Comparison of ENCODE assay signal across 12 cellular contexts in the genomic region with DNA sequence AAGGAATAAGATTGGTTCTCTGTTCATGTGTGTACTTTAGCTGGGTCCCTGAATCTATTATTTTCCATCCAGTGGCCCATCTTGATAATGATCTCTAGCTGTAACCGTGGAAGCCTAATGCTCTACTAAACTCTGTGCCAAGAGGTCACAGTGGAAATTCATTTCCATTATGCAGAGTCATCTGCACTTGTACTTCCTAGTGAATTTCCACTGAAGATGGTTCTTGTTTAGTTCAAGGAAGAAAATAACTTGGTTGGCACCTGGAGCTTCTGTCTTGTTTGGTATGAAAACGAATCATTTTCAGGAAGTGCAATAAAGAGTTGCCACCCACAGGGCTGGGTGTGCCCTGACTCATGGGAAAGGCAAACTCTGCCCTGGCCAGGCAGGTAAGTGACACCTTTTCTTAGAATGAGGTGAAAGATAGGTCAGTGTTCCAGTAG. TPM values are rescaled to one million over a fixed set of nuclear protein-coding genes. Genes with fewer than 3 reads are reported as not detected.
DNase-seq lines count a peak whose midpoint lies in the region; ATAC-seq, FAIRE-seq and TF ChIP-seq lines count a peak whose summit lies in the region.
"Had no signal": no experiment of that assay in that cellular context is flagged by ENCODE, and none has a peak within 500 bp of the region (broad histone marks: within the 10 kb centered on the region; RNA-seq: fewer than 3 reads in every experiment).

No MANE protein-coding gene starts in this region.

- H3K27me3 ChIP-seq in Loucy (ENCODE audit: insufficient read depth, low read length, poor library complexity, severe bottlenecking) (no peaks in the 10 kb centered on the region), astrocyte (ENCODE audit: insufficient read depth, low read length) (no peaks in the 10 kb centered on the region), mucosa of rectum (ENCODE audit: control insufficient read depth in 2 of 2, insufficient read depth in 2 of 2, low read length in 2 of 2) (no peaks in the 10 kb centered on the region), BE2C (no peaks in the 10 kb centered on the region)
- H3K27me3 ChIP-seq: testis had no signal

- no peak overlapping the region for H3K4me3 ChIP-seq in Loucy (ENCODE audit: low read length, poor library complexity, severe bottlenecking)
- no peak overlapping the region for H3K4me3 ChIP-seq in astrocyte (ENCODE audit: insufficient read depth, low read depth, low read length)
- H3K4me3 ChIP-seq in mucosa of rectum (ENCODE audit: low read length in 2 of 2), result peak overlapping the region in 1 of 2 donors; percentile 1
- no peak overlapping the region for H3K4me3 ChIP-seq in BE2C (ENCODE audit: low read depth, low read length)
- H3K4me3 ChIP-seq: testis had no signal

- TF ChIP-seq CTCF in Loucy (conservative IDR thresholded peaks at IDR 0.05; ENCODE audit: low read length) (no peak), astrocyte (IDR thresholded peaks at IDR 0.05; ENCODE audit: insufficient read depth, low read depth, low read length) (no peak), BE2C (IDR thresholded peaks at IDR 0.05; ENCODE audit: low read depth, low read length) (no peak)

- H3F3A ChIP-seq in Loucy (ENCODE audit: low read depth), result no peaks in the 10 kb centered on the region

- no peaks in the 10 kb centered on the region for H3K9me2 ChIP-seq in Loucy (replicated peaks; ENCODE audit: low read depth, low read length)

- no peak overlapping the region for H3K4me3 Mint-ChIP-seq in astrocyte (ENCODE audit: unreplicated experiment)

- H2AFZ ChIP-seq in Loucy (ENCODE audit: low read length), result no peak overlapping the region
- H2AFZ ChIP-seq in astrocyte (ENCODE audit: low read depth, low read length), result no peak overlapping the region

- H3K27ac Mint-ChIP-seq in astrocyte (ENCODE audit: unreplicated experiment), result peak overlapping the region; percentile 80

- no peak for FAIRE-seq in astrocyte (lab: Jason Lieb, UNC)
- FAIRE-seq: HTR-8/SVneo had no signal

- H3K9me3 Mint-ChIP-seq in astrocyte (ENCODE audit: unreplicated experiment), result no peaks in the 10 kb centered on the region

- H3K27me3 Mint-ChIP-seq in astrocyte (ENCODE audit: low read depth, unreplicated experiment), result no peaks in the 10 kb centered on the region

- DNase-seq in CD1c-positive myeloid dendritic cell (ENCODE audit: extremely low spot score), result peak; percentile 56
- DNase-seq in astrocyte (ENCODE audit: low read depth), result no peak
- DNase-seq in midbrain (lab: John Stamatoyannopoulos, UW), result no peak
- DNase-seq in AG08396 (ENCODE audit: low spot score), result no peak
- no peak for DNase-seq in BE2C
- DNase-seq: foreskin fibroblast, retina, testis had no signal

- no peaks in the 10 kb centered on the region for H3K36me3 ChIP-seq in Loucy (ENCODE audit: insufficient read depth, low read length)
- H3K36me3 ChIP-seq in astrocyte (ENCODE audit: insufficient read depth, low read length), result no peaks in the 10 kb centered on the region
- H3K36me3 ChIP-seq in mucosa of rectum (ENCODE audit: control insufficient read depth in 2 of 2, insufficient read depth in 2 of 2, low read length in 2 of 2), result no peaks in the 10 kb centered on the region
- H3K36me3 ChIP-seq in BE2C, result no peaks in the 10 kb centered on the region

- H3K4me1 Mint-ChIP-seq in astrocyte (ENCODE audit: low read depth, unreplicated experiment), result peaks cover 17% of the 10 kb centered on the region

- H4K20me1 ChIP-seq in Loucy (ENCODE audit: insufficient read depth, low read length, poor library complexity, severe bottlenecking) (no peaks in the 10 kb centered on the region), astrocyte (ENCODE audit: insufficient read depth, low read length) (peaks cover 92% of the 10 kb centered on the region)

- H3K4me2 ChIP-seq in Loucy (ENCODE audit: low read depth, low read length, poor library complexity, severe bottlenecking), result peak overlapping the region; percentile 26
- no peak overlapping the region for H3K4me2 ChIP-seq in astrocyte (ENCODE audit: low read length)

- H3K9me3 ChIP-seq in Loucy (ENCODE audit: insufficient read depth, low read depth, low read length) (no peaks in the 10 kb centered on the region), astrocyte (ENCODE audit: insufficient read depth, low read depth, low read length) (no peaks in the 10 kb centered on the region), mucosa of rectum (ENCODE audit: control insufficient read depth in 2 of 2, low read length in 2 of 2) (no peaks in the 10 kb centered on the region), BE2C (no peaks in the 10 kb centered on the region)
- H3K9me3 ChIP-seq: testis had no signal

- H3K9ac ChIP-seq in Loucy (ENCODE audit: low read depth, low read length, poor library complexity, severe bottlenecking) (no peak overlapping the region), astrocyte (ENCODE audit: low read length) (no peak overlapping the region), mucosa of rectum (ENCODE audit: low read depth in 1 of 2, low read length in 2 of 2) (no peak overlapping the region)

- no peak for ATAC-seq in GM21619 (IDR thresholded peaks at IDR 0.05; ENCODE audit: unreplicated experiment)

- peaks cover 31% of the 10 kb centered on the region for H3K4me1 ChIP-seq in Loucy (ENCODE audit: insufficient read depth, low read length, poor library complexity, severe bottlenecking)
- H3K4me1 ChIP-seq in astrocyte (ENCODE audit: insufficient read depth, low read length), result peaks cover 12% of the 10 kb centered on the region
- peaks cover 46 to 50% of the 10 kb centered on the region in 2 donors for H3K4me1 ChIP-seq in mucosa of rectum (ENCODE audit: control insufficient read depth in 2 of 2, insufficient read depth in 2 of 2, low read length in 2 of 2)
- H3K4me1 ChIP-seq in BE2C, result peaks cover 3% of the 10 kb centered on the region; the same call in 1 of the 2 replicates

- no peak overlapping the region for H3K27ac ChIP-seq in astrocyte (ENCODE audit: low read depth, low read length)
- peak overlapping the region; percentile 74 to 86 for H3K27ac ChIP-seq in mucosa of rectum (ENCODE audit: low read depth in 2 of 2, low read length in 2 of 2)
- H3K27ac ChIP-seq: testis had no signal

- H3K79me2 ChIP-seq in Loucy (ENCODE audit: insufficient read depth, low read length) (peaks cover 78% of the 10 kb centered on the region), astrocyte (ENCODE audit: insufficient read depth, low read length) (peaks cover 99% of the 10 kb centered on the region)

- peaks cover 6% of the 10 kb centered on the region for H3K36me3 Mint-ChIP-seq in astrocyte (ENCODE audit: low read depth, unreplicated experiment)

RNA-seq across cellular contexts. Expression of a gene that starts 10.3 kb away (rescaled TPM):
- total RNA-seq in astrocyte, result 193 and 222 TPM in 2 replicates
- polyA plus RNA-seq in BE2C (2012; ENCODE audit: insufficient read depth, insufficient read length, low read depth), result 1.4 TPM
